8 cellular contexts compared by ENCODE assay signal in the genomic region with DNA sequence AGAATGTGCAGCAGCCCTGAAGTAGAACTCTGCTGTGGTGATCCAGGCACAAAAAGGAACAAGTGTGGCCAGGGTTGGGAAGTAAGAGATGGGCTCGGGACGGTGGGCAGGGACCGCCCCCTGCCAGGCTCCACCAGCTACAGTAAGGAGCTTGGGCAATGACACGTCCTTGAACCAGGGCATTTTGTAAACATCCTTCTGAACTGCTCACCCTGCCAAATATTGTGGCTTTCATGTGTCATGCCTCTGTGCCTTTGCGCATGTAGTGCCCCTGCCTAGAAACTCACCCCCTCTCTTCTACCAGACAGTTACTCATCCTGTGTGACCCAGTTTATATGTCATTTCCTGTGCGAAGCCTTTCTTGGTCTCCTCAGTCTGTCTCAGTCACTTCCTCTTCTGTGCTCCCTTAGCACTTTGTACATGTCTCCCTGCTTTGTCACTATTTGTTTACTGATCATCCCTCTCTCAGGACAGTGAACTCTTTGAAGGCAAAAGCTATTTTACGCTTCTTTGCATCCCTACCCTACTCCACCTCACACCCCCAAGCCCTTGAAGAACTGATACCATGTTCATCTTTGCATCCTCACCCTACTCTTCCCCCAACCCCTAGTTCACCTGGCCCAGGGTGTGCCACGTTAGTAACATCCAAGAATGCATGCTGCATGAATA.
DNase-seq lines count a peak whose midpoint lies in the region; ATAC-seq lines count a peak whose summit lies in the region.

No MANE protein-coding gene starts in this region.

- ATAC-seq in HG03196 (IDR thresholded peaks at IDR 0.05; ENCODE audit: unreplicated experiment): peak; percentile 99
- ATAC-seq in left lobe of liver: peak; percentile 82

- H3K27ac Mint-ChIP-seq in activated naive CD8-positive, alpha-beta T cell treated with anti-CD3 and anti-CD28 coated beads for 36 hours: peak overlapping the region; percentile 97

- no peaks in the 10 kb centered on the region for H3K27me3 Mint-ChIP-seq in activated naive CD8-positive, alpha-beta T cell treated with anti-CD3 and anti-CD28 coated beads for 36 hours

- H3K4me3 Mint-ChIP-seq in activated naive CD8-positive, alpha-beta T cell treated with anti-CD3 and anti-CD28 coated beads for 36 hours: peak overlapping the region; percentile 62

- H3K4me1 Mint-ChIP-seq in activated naive CD8-positive, alpha-beta T cell treated with anti-CD3 and anti-CD28 coated beads for 36 hours: peaks cover 53% of the 10 kb centered on the region

- H3K9me3 Mint-ChIP-seq in activated naive CD8-positive, alpha-beta T cell treated with anti-CD3 and anti-CD28 coated beads for 36 hours: peaks cover 25% of the 10 kb centered on the region

- DNase-seq in NCI-H2029 (lab: John Stamatoyannopoulos, UW) (peak; percentile 11), NCI-H2029 treated with DMSO at 0.1 percent for 48 hours (lab: John Stamatoyannopoulos, UW) (no peak), SW 1271 (lab: John Stamatoyannopoulos, UW) (peak; percentile 79 to 85), left lobe of liver (ENCODE audit: low spot score) (no peak), DMS79 treated with DMSO at 0.1 percent for 48 hours (lab: John Stamatoyannopoulos, UW) (no peak)
- peak; percentile 65 for DNase-seq in activated naive CD8-positive, alpha-beta T cell treated with anti-CD3 and anti-CD28 coated beads for 36 hours
- peak; percentile 12 for DNase-seq in stimulated activated CD8-positive, alpha-beta memory T cell treated with anti-CD3 and anti-CD28 coated beads, Interleukin-15, amount 100 ng/mL, for 24 hours (ENCODE audit: low read depth)

- peaks cover 27% of the 10 kb centered on the region for H3K36me3 Mint-ChIP-seq in activated naive CD8-positive, alpha-beta T cell treated with anti-CD3 and anti-CD28 coated beads for 36 hours

Comparison
In these comparisons a context has a peak if more than half of its experiments do, and no peak if none do; other contexts are left out.
1. DNase-seq: peak in NCI-H2029 (single experiment), SW 1271 (2 of 2), activated naive CD8-positive, alpha-beta T cell treated with anti-CD3 and anti-CD28 coated beads for 36 hours (single experiment) and stimulated activated CD8-positive, alpha-beta memory T cell treated with anti-CD3 and anti-CD28 coated beads, Interleukin-15, amount 100 ng/mL, for 24 hours (single experiment); none in NCI-H2029 treated with DMSO at 0.1 percent for 48 hours (single experiment), left lobe of liver (single experiment) and DMS79 treated with DMSO at 0.1 percent for 48 hours (single experiment).